In genomic region chr6:16108996-16109658, GRCh38 we compare ENCODE assay signal across 17 cellular contexts. TPM values are rescaled to one million over a fixed set of nuclear protein-coding genes. Genes with fewer than 3 reads are reported as not detected.
A peak's percentile ranks its signal among the peaks of the same experiment; 100 is the strongest.
DNase-seq lines count a peak whose midpoint lies in the region; ATAC-seq, FAIRE-seq and TF ChIP-seq lines count a peak whose summit lies in the region.
"Had no signal": no experiment of that assay in that cellular context is flagged by ENCODE, and none has a peak within 500 bp of the region (broad histone marks: within the 10 kb centered on the region; RNA-seq: fewer than 3 reads in every experiment).

No MANE protein-coding gene starts in this region.

- POLR2A ChIA-PET in activated CD4-positive, alpha-beta memory T cell treated with anti-CD3 and anti-CD28 coated beads, Interleukin-2, amount 10 ng/mL, durations not matched to agents 7 days and 5 days (lab: Charles Lee), result no interaction called here

- in situ Hi-C loops in transverse colon (cut with MboI; ENCODE audit: low pct_ligation_motif_present in 1 of 4, low pct_unique_long_range_greater_than_20kb in 1 of 4, low sequenced_read_pairs in 3 of 4), result no loop called here

- H3K27me3 Mint-ChIP-seq in activated CD4-positive, alpha-beta memory T cell treated with anti-CD3 and anti-CD28 coated beads, Interleukin-2, amount 10 ng/mL, durations not matched to agents 7 days and 5 days, result no peaks in the 10 kb centered on the region
- H3K27me3 Mint-ChIP-seq: stimulated activated naive B cell treated with anti-CD40 and anti-IgM and Interleukin-4, amounts not matched to agents 10 μg/mL and 1 μg/mL and 100 μg/mL, for 72 hours had no signal

- no peak overlapping the region for H3K4me3 Mint-ChIP-seq in activated CD4-positive, alpha-beta memory T cell treated with anti-CD3 and anti-CD28 coated beads, Interleukin-2, amount 10 ng/mL, durations not matched to agents 7 days and 5 days
- H3K4me3 Mint-ChIP-seq: CD4-positive, CD25-positive, alpha-beta regulatory T cell; stimulated activated naive B cell treated with anti-CD40 and anti-IgM and Interleukin-4, amounts not matched to agents 10 μg/mL and 1 μg/mL and 100 μg/mL, for 72 hours had no signal

- no peak for TF ChIP-seq EP300 in transverse colon (IDR thresholded peaks at IDR 0.05; ENCODE audit: low read depth)

- intact Hi-C loops in transverse colon (cut with DNase I; ENCODE audit: low total_unique reads), result no loop called here

- TF ChIP-seq CTCF in transverse colon (IDR thresholded peaks at IDR 0.05) (no peak), WERI-Rb-1 (IDR thresholded peaks at IDR 0.05; ENCODE audit: low read depth, low read length) (no peak)

- CTCF ChIA-PET in activated CD4-positive, alpha-beta memory T cell treated with anti-CD3 and anti-CD28 coated beads, Interleukin-2, amount 10 ng/mL, durations not matched to agents 7 days and 5 days (lab: Charles Lee), result no interaction called here

- H3K27ac ChIP-seq in mesodermal cell (ENCODE audit: low read depth, low read length, severe bottlenecking) (peak overlapping the region; percentile 68), transverse colon (no peak overlapping the region), WERI-Rb-1 (no peak overlapping the region)

- no peaks in the 10 kb centered on the region for H3K27me3 ChIP-seq in transverse colon
- H3K27me3 ChIP-seq in WERI-Rb-1 (ENCODE audit: insufficient read depth, low read depth, severe bottlenecking), result no peaks in the 10 kb centered on the region

- H3K9me3 Mint-ChIP-seq in activated CD4-positive, alpha-beta memory T cell treated with anti-CD3 and anti-CD28 coated beads, Interleukin-2, amount 10 ng/mL, durations not matched to agents 7 days and 5 days, result no peaks in the 10 kb centered on the region
- H3K9me3 Mint-ChIP-seq: activated T-helper 2 cell treated with anti-CD3 and anti-CD28 coated beads, Interferon-gamma antibody, Interleukin-2, Interleukin-4, amounts not matched to agents 10 μg/mL and 5 μg/mL and 100 μg/mL, durations not matched to agents 14 hours and 24 hours and 36 hours; stimulated activated naive B cell treated with anti-CD40 and anti-IgM and Interleukin-4, amounts not matched to agents 10 μg/mL and 1 μg/mL and 100 μg/mL, for 72 hours had no signal

- no peak for TF ChIP-seq POLR2A in transverse colon (IDR thresholded peaks at IDR 0.05)

- WGBS in mesodermal cell (ENCODE audit: insufficient coverage in 2 of 2), 2 experiments, result 100% methylated on average over 1 to 2 of the region's 5 CpGs
- 69 to 80% methylated on average over 1 to 5 of the region's 5 CpGs for WGBS in transverse colon (ENCODE audit: low coverage in 1 of 2), 2 donors

- no peak overlapping the region for H3K27ac Mint-ChIP-seq in activated CD4-positive, alpha-beta memory T cell treated with anti-CD3 and anti-CD28 coated beads, Interleukin-2, amount 10 ng/mL, durations not matched to agents 7 days and 5 days
- H3K27ac Mint-ChIP-seq: activated T-helper 2 cell treated with anti-CD3 and anti-CD28 coated beads, Interferon-gamma antibody, Interleukin-2, Interleukin-4, amounts not matched to agents 10 μg/mL and 5 μg/mL and 100 μg/mL, durations not matched to agents 14 hours and 24 hours and 36 hours; CD4-positive, CD25-positive, alpha-beta regulatory T cell; stimulated activated naive B cell treated with anti-CD40 and anti-IgM and Interleukin-4, amounts not matched to agents 10 μg/mL and 1 μg/mL and 100 μg/mL, for 72 hours had no signal

- H3K36me3 ChIP-seq in mesodermal cell (ENCODE audit: control insufficient read depth, insufficient read depth, low read length) (no peaks in the 10 kb centered on the region), transverse colon (no peaks in the 10 kb centered on the region), WERI-Rb-1 (no peaks in the 10 kb centered on the region)

- no peaks in the 10 kb centered on the region for H3K4me1 Mint-ChIP-seq in activated CD4-positive, alpha-beta memory T cell treated with anti-CD3 and anti-CD28 coated beads, Interleukin-2, amount 10 ng/mL, durations not matched to agents 7 days and 5 days
- H3K4me1 Mint-ChIP-seq: CD4-positive, CD25-positive, alpha-beta regulatory T cell had no signal

- peak; percentile 45 for FAIRE-seq in endometrium (lab: Jason Lieb, UNC)
- FAIRE-seq: H1 had no signal

- no peak overlapping the region for H3K4me3 ChIP-seq in mesodermal cell (ENCODE audit: extremely low read depth, insufficient read depth, low read length, poor library complexity, severe bottlenecking)
- H3K4me3 ChIP-seq in transverse colon, result no peak overlapping the region
- no peak overlapping the region for H3K4me3 ChIP-seq in WERI-Rb-1 (ENCODE audit: low read depth, low read length)

- H3K9me3 ChIP-seq in mesodermal cell (ENCODE audit: control insufficient read depth, low read length) (no peaks in the 10 kb centered on the region), transverse colon (no peaks in the 10 kb centered on the region), WERI-Rb-1 (ENCODE audit: severe bottlenecking) (no peaks in the 10 kb centered on the region)

- no peak for ATAC-seq in activated CD4-positive, CD25-positive, alpha-beta regulatory T cell treated with anti-CD3 and anti-CD28 coated beads, Interleukin-2, amount 50 U/mL, for 24 hours
- ATAC-seq: Panc1; stimulated activated naive B cell treated with anti-CD40 and anti-IgM and Interleukin-4, amounts not matched to agents 10 μg/mL and 1 μg/mL and 100 μg/mL, for 72 hours had no signal

- DNase-seq in OCI-M1 (lab: John Stamatoyannopoulos, UW) (peak; percentile 80), transverse colon (peak; percentile 20), WERI-Rb-1 (no peak)
- no peak for DNase-seq in activated CD4-positive, alpha-beta memory T cell treated with anti-CD3 and anti-CD28 coated beads, Interleukin-2, amount 10 ng/mL, durations not matched to agents 7 days and 5 days
- DNase-seq: activated CD4-positive, alpha-beta T cell treated with anti-CD3 and anti-CD28 coated beads, Interleukin-2, amount 50 U/mL, for 4 hours; CD4-positive, CD25-positive, alpha-beta regulatory T cell; GF-D8; NCI-H1092; NCI-H446 treated with DMSO at 0.1 percent for 48 hours; stimulated activated CD4-positive, alpha-beta T cell treated with anti-CD3 and anti-CD28 coated beads, Interleukin-4, amount 100 ng/mL, for 4 hours; stimulated activated naive B cell treated with anti-CD40 and anti-IgM and Interleukin-4, amounts not matched to agents 10 μg/mL and 1 μg/mL and 100 μg/mL, for 72 hours had no signal

- no peaks in the 10 kb centered on the region for H3K36me3 Mint-ChIP-seq in activated CD4-positive, alpha-beta memory T cell treated with anti-CD3 and anti-CD28 coated beads, Interleukin-2, amount 10 ng/mL, durations not matched to agents 7 days and 5 days (ENCODE audit: low read depth)
- H3K36me3 Mint-ChIP-seq: CD4-positive, CD25-positive, alpha-beta regulatory T cell; stimulated activated naive B cell treated with anti-CD40 and anti-IgM and Interleukin-4, amounts not matched to agents 10 μg/mL and 1 μg/mL and 100 μg/mL, for 72 hours had no signal

- H3K4me1 ChIP-seq in mesodermal cell (ENCODE audit: control insufficient read depth, insufficient read depth, low read length, poor library complexity, severe bottlenecking), result no peaks in the 10 kb centered on the region
- H3K4me1 ChIP-seq in transverse colon, result peaks cover 0 to 11% (median 7%) of the 10 kb centered on the region in 4 donors

RNA-seq across cellular contexts. Expression of gene MYLIP, which starts 19.8 kb away (rescaled TPM):
- polyA plus RNA-seq in mesodermal cell (2013, experiment 1 of 2), result 46.9 TPM
- polyA plus RNA-seq in mesodermal cell (2013, experiment 2 of 2), result 45.8 TPM
- 10 to 100 TPM; 22.5 to 43.2 (median 40.7) TPM for total RNA-seq in transverse colon
- 10 to 100 TPM; 16.2 to 18.6 TPM for total RNA-seq in activated CD4-positive, alpha-beta memory T cell treated with anti-CD3 and anti-CD28 coated beads, Interleukin-2, amount 10 ng/mL, durations not matched to agents 7 days and 5 days

Comparison
In these comparisons a context has a peak if more than half of its experiments do, and no peak if none do; other contexts are left out.
1. DNase-seq: peak in OCI-M1 (single experiment) and transverse colon (single experiment); none in WERI-Rb-1 (single experiment) and activated CD4-positive, alpha-beta memory T cell treated with anti-CD3 and anti-CD28 coated beads, Interleukin-2, amount 10 ng/mL, durations not matched to agents 7 days and 5 days (single experiment).